Comparison of ENCODE assay signal across 1 cellular context in the genomic region with DNA sequence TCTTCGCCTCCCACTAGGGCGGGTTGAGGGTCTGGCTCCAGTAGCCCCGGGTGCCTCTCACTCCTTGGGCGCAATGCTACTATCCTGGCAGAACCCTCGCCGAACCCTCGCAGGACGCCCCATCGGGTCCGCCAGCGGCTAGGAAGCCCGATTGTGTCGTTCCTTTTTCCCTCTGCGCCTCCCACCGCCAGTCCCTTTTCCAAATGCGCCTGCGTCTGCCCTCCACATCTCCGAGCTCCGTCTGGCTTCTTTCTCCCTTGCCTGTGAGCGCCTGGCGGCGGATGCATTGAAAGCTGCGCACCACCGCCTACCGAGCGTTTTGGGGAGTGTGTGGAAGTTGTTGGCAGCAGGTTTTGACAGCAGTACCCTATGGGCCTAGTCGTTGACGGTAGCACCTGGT.
TF ChIP-seq lines count a peak whose summit lies in the region.

No MANE protein-coding gene starts in this region.

TF ChIP-seq in GM23338, 12 proteins besides CTCF, POLR2A, EP300 and RAD21 (continued from another document):
- TF ChIP-seq, protein P1, sequence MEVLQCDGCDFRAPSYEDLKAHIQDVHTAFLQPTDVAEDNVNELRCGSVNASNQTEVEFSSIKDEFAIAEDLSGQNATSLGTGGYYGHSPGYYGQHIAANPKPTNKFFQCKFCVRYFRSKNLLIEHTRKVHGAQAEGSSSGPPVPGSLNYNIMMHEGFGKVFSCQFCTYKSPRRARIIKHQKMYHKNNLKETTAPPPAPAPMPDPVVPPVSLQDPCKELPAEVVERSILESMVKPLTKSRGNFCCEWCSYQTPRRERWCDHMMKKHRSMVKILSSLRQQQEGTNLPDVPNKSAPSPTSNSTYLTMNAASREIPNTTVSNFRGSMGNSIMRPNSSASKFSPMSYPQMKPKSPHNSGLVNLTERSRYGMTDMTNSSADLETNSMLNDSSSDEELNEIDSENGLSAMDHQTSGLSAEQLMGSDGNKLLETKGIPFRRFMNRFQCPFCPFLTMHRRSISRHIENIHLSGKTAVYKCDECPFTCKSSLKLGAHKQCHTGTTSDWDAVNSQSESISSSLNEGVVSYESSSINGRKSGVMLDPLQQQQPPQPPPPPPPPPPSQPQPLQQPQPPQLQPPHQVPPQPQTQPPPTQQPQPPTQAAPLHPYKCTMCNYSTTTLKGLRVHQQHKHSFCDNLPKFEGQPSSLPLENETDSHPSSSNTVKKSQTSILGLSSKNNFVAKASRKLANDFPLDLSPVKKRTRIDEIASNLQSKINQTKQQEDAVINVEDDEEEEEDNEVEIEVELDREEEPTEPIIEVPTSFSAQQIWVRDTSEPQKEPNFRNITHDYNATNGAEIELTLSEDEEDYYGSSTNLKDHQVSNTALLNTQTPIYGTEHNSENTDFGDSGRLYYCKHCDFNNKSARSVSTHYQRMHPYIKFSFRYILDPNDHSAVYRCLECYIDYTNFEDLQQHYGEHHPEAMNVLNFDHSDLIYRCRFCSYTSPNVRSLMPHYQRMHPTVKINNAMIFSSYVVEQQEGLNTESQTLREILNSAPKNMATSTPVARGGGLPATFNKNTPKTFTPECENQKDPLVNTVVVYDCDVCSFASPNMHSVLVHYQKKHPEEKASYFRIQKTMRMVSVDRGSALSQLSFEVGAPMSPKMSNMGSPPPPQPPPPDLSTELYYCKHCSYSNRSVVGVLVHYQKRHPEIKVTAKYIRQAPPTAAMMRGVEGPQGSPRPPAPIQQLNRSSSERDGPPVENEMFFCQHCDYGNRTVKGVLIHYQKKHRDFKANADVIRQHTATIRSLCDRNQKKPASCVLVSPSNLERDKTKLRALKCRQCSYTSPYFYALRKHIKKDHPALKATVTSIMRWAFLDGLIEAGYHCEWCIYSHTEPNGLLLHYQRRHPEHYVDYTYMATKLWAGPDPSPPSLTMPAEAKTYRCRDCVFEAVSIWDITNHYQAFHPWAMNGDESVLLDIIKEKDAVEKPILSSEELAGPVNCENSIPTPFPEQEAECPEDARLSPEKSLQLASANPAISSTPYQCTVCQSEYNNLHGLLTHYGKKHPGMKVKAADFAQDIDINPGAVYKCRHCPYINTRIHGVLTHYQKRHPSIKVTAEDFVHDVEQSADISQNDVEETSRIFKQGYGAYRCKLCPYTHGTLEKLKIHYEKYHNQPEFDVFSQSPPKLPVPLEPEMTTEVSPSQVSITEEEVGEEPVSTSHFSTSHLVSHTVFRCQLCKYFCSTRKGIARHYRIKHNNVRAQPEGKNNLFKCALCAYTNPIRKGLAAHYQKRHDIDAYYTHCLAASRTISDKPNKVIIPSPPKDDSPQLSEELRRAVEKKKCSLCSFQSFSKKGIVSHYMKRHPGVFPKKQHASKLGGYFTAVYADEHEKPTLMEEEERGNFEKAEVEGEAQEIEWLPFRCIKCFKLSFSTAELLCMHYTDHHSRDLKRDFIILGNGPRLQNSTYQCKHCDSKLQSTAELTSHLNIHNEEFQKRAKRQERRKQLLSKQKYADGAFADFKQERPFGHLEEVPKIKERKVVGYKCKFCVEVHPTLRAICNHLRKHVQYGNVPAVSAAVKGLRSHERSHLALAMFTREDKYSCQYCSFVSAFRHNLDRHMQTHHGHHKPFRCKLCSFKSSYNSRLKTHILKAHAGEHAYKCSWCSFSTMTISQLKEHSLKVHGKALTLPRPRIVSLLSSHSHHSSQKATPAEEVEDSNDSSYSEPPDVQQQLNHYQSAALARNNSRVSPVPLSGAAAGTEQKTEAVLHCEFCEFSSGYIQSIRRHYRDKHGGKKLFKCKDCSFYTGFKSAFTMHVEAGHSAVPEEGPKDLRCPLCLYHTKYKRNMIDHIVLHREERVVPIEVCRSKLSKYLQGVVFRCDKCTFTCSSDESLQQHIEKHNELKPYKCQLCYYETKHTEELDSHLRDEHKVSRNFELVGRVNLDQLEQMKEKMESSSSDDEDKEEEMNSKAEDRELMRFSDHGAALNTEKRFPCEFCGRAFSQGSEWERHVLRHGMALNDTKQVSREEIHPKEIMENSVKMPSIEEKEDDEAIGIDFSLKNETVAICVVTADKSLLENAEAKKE (CRISPR knock-in tag; IDR thresholded peaks at IDR 0.05) = no peak
- no peak for TF ChIP-seq ZNF114 (CRISPR knock-in tag; IDR thresholded peaks at IDR 0.05)
- TF ChIP-seq EZH2phosphoT487 (IDR thresholded peaks at IDR 0.05; ENCODE audit: unreplicated experiment) = no peak
- TF ChIP-seq CREB1 (CRISPR knock-in tag; IDR thresholded peaks at IDR 0.05; ENCODE audit: low read depth) = no peak
- TF ChIP-seq ZNF331 (CRISPR knock-in tag; IDR thresholded peaks at IDR 0.05; ENCODE audit: low read depth) = no peak
- TF ChIP-seq EZH2 (IDR thresholded peaks at IDR 0.05; ENCODE audit: low read depth, unreplicated experiment) = no peak
- TF ChIP-seq NANOG (IDR thresholded peaks at IDR 0.05; ENCODE audit: borderline replicate concordance) = no peak
- TF ChIP-seq, protein P2, sequence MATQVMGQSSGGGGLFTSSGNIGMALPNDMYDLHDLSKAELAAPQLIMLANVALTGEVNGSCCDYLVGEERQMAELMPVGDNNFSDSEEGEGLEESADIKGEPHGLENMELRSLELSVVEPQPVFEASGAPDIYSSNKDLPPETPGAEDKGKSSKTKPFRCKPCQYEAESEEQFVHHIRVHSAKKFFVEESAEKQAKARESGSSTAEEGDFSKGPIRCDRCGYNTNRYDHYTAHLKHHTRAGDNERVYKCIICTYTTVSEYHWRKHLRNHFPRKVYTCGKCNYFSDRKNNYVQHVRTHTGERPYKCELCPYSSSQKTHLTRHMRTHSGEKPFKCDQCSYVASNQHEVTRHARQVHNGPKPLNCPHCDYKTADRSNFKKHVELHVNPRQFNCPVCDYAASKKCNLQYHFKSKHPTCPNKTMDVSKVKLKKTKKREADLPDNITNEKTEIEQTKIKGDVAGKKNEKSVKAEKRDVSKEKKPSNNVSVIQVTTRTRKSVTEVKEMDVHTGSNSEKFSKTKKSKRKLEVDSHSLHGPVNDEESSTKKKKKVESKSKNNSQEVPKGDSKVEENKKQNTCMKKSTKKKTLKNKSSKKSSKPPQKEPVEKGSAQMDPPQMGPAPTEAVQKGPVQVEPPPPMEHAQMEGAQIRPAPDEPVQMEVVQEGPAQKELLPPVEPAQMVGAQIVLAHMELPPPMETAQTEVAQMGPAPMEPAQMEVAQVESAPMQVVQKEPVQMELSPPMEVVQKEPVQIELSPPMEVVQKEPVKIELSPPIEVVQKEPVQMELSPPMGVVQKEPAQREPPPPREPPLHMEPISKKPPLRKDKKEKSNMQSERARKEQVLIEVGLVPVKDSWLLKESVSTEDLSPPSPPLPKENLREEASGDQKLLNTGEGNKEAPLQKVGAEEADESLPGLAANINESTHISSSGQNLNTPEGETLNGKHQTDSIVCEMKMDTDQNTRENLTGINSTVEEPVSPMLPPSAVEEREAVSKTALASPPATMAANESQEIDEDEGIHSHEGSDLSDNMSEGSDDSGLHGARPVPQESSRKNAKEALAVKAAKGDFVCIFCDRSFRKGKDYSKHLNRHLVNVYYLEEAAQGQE (IDR thresholded peaks at IDR 0.05; ENCODE audit: unreplicated experiment) = no peak
